Comparison of ENCODE assay signal across 8 cellular contexts in the genomic region with DNA sequence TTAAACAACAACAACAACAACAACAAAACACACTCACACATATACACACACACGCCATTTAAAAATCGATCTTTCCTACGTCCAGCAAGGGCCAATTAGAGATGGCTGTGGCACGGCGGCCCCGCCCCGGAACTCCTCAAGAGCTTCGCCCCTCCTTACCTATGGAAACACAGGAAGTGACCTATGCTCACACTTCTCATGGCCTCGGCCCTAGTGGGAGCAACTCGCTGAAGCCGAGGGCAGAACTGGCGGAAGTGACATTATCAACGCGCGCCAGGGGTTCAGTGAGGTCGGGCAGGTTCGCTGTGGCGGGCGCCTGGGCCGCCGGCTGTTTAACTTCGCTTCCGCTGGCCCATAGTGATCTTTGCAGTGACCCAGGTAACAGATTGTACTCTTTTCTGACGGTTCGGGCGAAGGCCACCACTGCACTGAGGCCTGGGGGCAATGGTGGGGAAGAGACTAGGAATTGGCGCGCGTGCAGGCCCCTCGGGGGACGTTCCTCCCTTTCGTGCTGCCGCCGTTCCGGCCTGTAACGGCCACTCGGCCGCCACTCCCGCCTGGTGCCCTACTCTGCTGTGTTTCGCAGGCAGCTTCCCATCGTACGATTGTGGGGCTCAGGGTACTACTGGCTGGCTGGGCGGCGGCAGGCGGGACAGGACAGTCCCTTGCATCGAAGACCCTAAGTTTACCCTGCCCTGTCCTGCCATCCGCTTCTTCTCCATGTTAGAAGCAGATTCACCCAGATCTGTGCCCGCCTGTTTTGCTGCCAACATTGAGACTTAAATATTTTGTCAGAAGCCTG. TPM values are rescaled to one million over a fixed set of nuclear protein-coding genes. Genes with fewer than 3 reads are reported as not detected.
DNase-seq lines count a peak whose midpoint lies in the region; ATAC-seq and TF ChIP-seq lines count a peak whose summit lies in the region.

A gene (plus strand): TSS at position 284 of the 802 bp plus-strand sequence. CDS start 2,661 bp downstream, outside the sequence.

- H3K4me2 ChIP-seq in DND-41 (ENCODE audit: insufficient read depth, low read length) = peak within 1 kb of the TSS; percentile 87

- H2AFZ ChIP-seq in DND-41 (ENCODE audit: low read depth, low read length) = peak within 1 kb of the TSS; percentile 82

- WGBS in esophagus muscularis mucosa = under 1% methylated on average over 36 of the region's 48 CpGs

- H3K4me1 ChIP-seq in DND-41 (ENCODE audit: insufficient read depth, low read length) (peaks cover 56% of the 10 kb centered on the region), Peyer's patch (peaks cover 0 to 45% (median 9%) of the 10 kb centered on the region in 4 donors), esophagus muscularis mucosa (peaks cover 41 to 67% (median 52%) of the 10 kb centered on the region in 4 donors), muscle layer of colon (ENCODE audit: insufficient read depth, low read length) (peaks cover 37% of the 10 kb centered on the region)

- H3K36me3 ChIP-seq in DND-41 (ENCODE audit: insufficient read depth, low read length) (peaks cover 45% of the 10 kb centered on the region), KOPT-K1 (ENCODE audit: insufficient read depth, low read length) (peaks cover 40% of the 10 kb centered on the region), Peyer's patch (peaks cover 0 to 17% (median 0%) of the 10 kb centered on the region in 3 donors), esophagus muscularis mucosa (peaks cover 0 to 34% (median 22%) of the 10 kb centered on the region in 4 donors), muscle layer of colon (ENCODE audit: insufficient read depth, low read length) (peaks cover 12% of the 10 kb centered on the region)

- H3K9me3 ChIP-seq in DND-41 (ENCODE audit: insufficient read depth, low read length, severe bottlenecking) (no peaks in the 10 kb centered on the region), KOPT-K1 (ENCODE audit: insufficient read depth, low read length, poor library complexity, severe bottlenecking) (no peaks in the 10 kb centered on the region), Peyer's patch (no peaks in the 10 kb centered on the region), esophagus muscularis mucosa (no peaks in the 10 kb centered on the region), muscle layer of colon (ENCODE audit: low read length) (no peaks in the 10 kb centered on the region)

- DNase-seq in DND-41 = peak; percentile 97
- DNase-seq in Peyer's patch = peak; percentile 98 to 99 (median 98)
- peak; percentile 96 to 97 for DNase-seq in activated T-cell treated with anti-CD3 and anti-CD28 coated beads, Interleukin-2, amount 50 U/mL, for 48 hours
- DNase-seq in esophagus muscularis mucosa (ENCODE audit: extremely low spot score) = peak; percentile 98
- peak; percentile 96 for DNase-seq in stimulated activated CD8-positive, alpha-beta memory T cell treated with anti-CD3 and anti-CD28 coated beads, Interleukin-7, amount 100 ng/mL, for 24 hours (ENCODE audit: low read depth)

- TF ChIP-seq EP300 in esophagus muscularis mucosa (IDR thresholded peaks at IDR 0.05) = no peak

- H3K27ac ChIP-seq in DND-41 (ENCODE audit: low read length) (peak within 1 kb of the TSS; percentile 94), KOPT-K1 (ENCODE audit: low read depth, low read length, poor library complexity, severe bottlenecking) (peak within 1 kb of the TSS; percentile 83), Peyer's patch (peak within 1 kb of the TSS; percentile 89 to 94 (median 92)), esophagus muscularis mucosa (replicated peaks in 1 of 4) (peak within 1 kb of the TSS; percentile 86 to 93 (median 91)), muscle layer of colon (ENCODE audit: low read depth, low read length) (peak within 1 kb of the TSS; percentile 89)

- TF ChIP-seq CTCF in DND-41 (IDR thresholded peaks at IDR 0.05; ENCODE audit: borderline replicate concordance, extremely low read depth, low read length, poor library complexity, severe bottlenecking) (no peak), Peyer's patch (IDR thresholded peaks at IDR 0.05) (no peak), esophagus muscularis mucosa (IDR thresholded peaks at IDR 0.05) (peak in 1 of 3 experiments; percentile 11)

- H3K27me3 ChIP-seq in DND-41 (ENCODE audit: insufficient read depth, low read length, poor library complexity) (no peaks in the 10 kb centered on the region), Peyer's patch (no peaks in the 10 kb centered on the region), esophagus muscularis mucosa (no peaks in the 10 kb centered on the region), muscle layer of colon (ENCODE audit: control insufficient read depth in 1 of 2, insufficient read depth in 2 of 2, low read length in 2 of 2) (no peaks in the 10 kb centered on the region)

- intact Hi-C loops in esophagus muscularis mucosa (cut with DNase I) = loop anchor here (2.0 to 5.0 kb wide), 2 partner anchors 31 to 802 kb away; a partner anchor contains a TSS

- H3K9ac ChIP-seq in DND-41 (ENCODE audit: low read depth, low read length) (peak within 1 kb of the TSS; percentile 78), muscle layer of colon (ENCODE audit: low read length) (peak within 1 kb of the TSS; percentile 97)

- H3K4me3 ChIP-seq in DND-41 (ENCODE audit: low read depth in 1 of 2, low read length in 2 of 2) = peak within 1 kb of the TSS; percentile 90 to 91
- peak within 1 kb of the TSS; percentile 62 to 85 (median 76) for H3K4me3 ChIP-seq in Peyer's patch
- H3K4me3 ChIP-seq in esophagus muscularis mucosa = peak within 1 kb of the TSS; percentile 82 to 92 (median 86)
- peak within 1 kb of the TSS; percentile 83 to 94 for H3K4me3 ChIP-seq in muscle layer of colon (ENCODE audit: low read depth in 1 of 2, low read length in 2 of 2)

- peaks cover 47% of the 10 kb centered on the region for H4K20me1 ChIP-seq in DND-41 (ENCODE audit: insufficient read depth, low read length)

- peaks cover 94% of the 10 kb centered on the region for H3K79me2 ChIP-seq in DND-41 (ENCODE audit: insufficient read depth, low read length)

- ATAC-seq in DND-41 (ENCODE audit: insufficient read depth, low read depth) (peak; percentile 92), GM21825 (IDR thresholded peaks at IDR 0.05; ENCODE audit: unreplicated experiment) (peak; percentile 96)

- TF ChIP-seq POLR2A in Peyer's patch (IDR thresholded peaks at IDR 0.05) (peak; percentile 54 to 55), esophagus muscularis mucosa (IDR thresholded peaks at IDR 0.05; ENCODE audit: low read depth) (no peak)

RNA-seq across cellular contexts. Expression of the gene that starts here (rescaled TPM):
- 10 to 100 TPM; 14.2 to 37.1 (median 33.7) TPM for total RNA-seq in Peyer's patch
- total RNA-seq in esophagus muscularis mucosa = 10 to 100 TPM; 13.1 to 17.8 (median 16.7) TPM

Comparison
In these comparisons a context has a peak if more than half of its experiments do, and no peak if none do; other contexts are left out.
1. Peak in every context shown above with its lines: DNase-seq, ATAC-seq, H3K4me3 ChIP-seq and H3K27ac ChIP-seq.